1 cellular context compared by ENCODE assay signal in the genomic region with DNA sequence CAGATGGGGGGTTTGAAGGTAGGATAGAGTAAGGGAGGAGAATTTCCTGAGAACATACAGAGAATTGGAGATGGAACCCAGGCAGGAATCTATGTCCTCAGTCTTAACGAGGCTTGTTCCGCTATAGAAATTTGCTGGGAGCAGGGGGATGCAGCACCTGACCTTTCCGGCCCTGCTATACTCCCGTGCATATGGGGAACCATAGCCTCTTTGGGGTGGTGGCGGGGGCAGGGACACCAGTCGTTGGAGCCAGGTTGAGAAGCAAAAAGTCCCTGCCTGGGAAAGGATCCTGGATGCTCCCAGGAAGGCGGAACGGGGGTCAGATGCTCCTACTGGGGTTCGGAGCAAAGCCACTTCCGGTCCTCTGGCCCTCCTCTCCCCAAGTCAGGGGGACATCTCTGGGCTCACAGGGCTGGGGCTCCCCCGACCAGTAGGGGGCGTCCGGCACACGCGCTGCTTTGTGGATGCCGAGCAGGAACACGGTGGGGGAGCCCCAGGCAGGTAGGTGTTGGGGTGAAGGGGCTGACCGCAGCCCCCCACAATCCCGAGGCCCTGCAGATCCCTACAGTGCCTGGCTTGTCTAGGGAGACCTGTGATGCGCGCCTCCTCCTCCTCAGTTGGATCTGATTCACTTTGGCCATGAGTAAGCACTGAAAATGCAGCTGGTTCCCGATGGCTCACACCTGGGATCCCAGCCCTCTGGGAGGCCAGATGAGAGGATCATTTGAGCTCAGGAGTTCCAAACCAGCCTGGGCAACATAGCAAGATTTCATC.
TF ChIP-seq lines count a peak whose summit lies in the region.

No MANE protein-coding gene starts in this region.

TF ChIP-seq in HepG2, 621 proteins besides CTCF, POLR2A, EP300 and RAD21 (continued from another document and continues in another):
- TF ChIP-seq, protein P1, sequence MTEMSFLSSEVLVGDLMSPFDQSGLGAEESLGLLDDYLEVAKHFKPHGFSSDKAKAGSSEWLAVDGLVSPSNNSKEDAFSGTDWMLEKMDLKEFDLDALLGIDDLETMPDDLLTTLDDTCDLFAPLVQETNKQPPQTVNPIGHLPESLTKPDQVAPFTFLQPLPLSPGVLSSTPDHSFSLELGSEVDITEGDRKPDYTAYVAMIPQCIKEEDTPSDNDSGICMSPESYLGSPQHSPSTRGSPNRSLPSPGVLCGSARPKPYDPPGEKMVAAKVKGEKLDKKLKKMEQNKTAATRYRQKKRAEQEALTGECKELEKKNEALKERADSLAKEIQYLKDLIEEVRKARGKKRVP (CRISPR knock-in tag; IDR thresholded peaks at IDR 0.05): peak in 1 of 2 experiments; percentile 20; a peak in 1 of 4 replicates
- TF ChIP-seq NR3C1 (CRISPR knock-in tag; IDR thresholded peaks at IDR 0.05) (no peak), ZNF207 (IDR thresholded peaks at IDR 0.05; ENCODE audit: borderline replicate concordance) (no peak), ZNF749 (CRISPR knock-in tag; IDR thresholded peaks at IDR 0.05; ENCODE audit: borderline replicate concordance) (no peak), FOSL2 (CRISPR knock-in tag; IDR thresholded peaks at IDR 0.05) (no peak), NAIF1 (CRISPR knock-in tag; IDR thresholded peaks at IDR 0.05; ENCODE audit: borderline replicate concordance) (no peak), ZNF510 (CRISPR knock-in tag; IDR thresholded peaks at IDR 0.05; ENCODE audit: low read depth) (no peak), MEF2D (CRISPR knock-in tag; IDR thresholded peaks at IDR 0.05) (no peak), GZF1 (CRISPR knock-in tag; IDR thresholded peaks at IDR 0.05) (no peak), ZC3H13 (CRISPR knock-in tag; IDR thresholded peaks at IDR 0.05) (no peak), RXRA (CRISPR knock-in tag; IDR thresholded peaks at IDR 0.05) (peak; percentile 30; the same call in 1 of the 2 replicates), ZNF329 (CRISPR knock-in tag; IDR thresholded peaks at IDR 0.05; ENCODE audit: low read depth) (no peak), ZNF772 (CRISPR knock-in tag; IDR thresholded peaks at IDR 0.05) (no peak), ZNF20 (CRISPR knock-in tag; IDR thresholded peaks at IDR 0.05) (no peak), PCBP1 (IDR thresholded peaks at IDR 0.05; ENCODE audit: borderline replicate concordance, low read depth, low read length) (no peak), SMARCC2 (IDR thresholded peaks at IDR 0.05) (no peak), GLI4 (CRISPR knock-in tag; IDR thresholded peaks at IDR 0.05; ENCODE audit: borderline replicate concordance) (no peak), ISX (CRISPR knock-in tag; conservative IDR thresholded peaks at IDR 0.05) (no peak), ELK4 (CRISPR knock-in tag; IDR thresholded peaks at IDR 0.05; ENCODE audit: borderline replicate concordance) (no peak), NFKB2 (CRISPR knock-in tag; IDR thresholded peaks at IDR 0.05; ENCODE audit: borderline replicate concordance) (no peak; the same call in 1 of the 2 replicates), SMYD3 (CRISPR knock-in tag; IDR thresholded peaks at IDR 0.05) (no peak), CENPT (CRISPR knock-in tag; IDR thresholded peaks at IDR 0.05; ENCODE audit: low read depth) (no peak), AHR (CRISPR knock-in tag; IDR thresholded peaks at IDR 0.05) (no peak), HHEX (CRISPR knock-in tag; IDR thresholded peaks at IDR 0.05) (no peak), ZNF703 (CRISPR knock-in tag; IDR thresholded peaks at IDR 0.05; ENCODE audit: borderline replicate concordance) (no peak), ZNF747 (CRISPR knock-in tag; IDR thresholded peaks at IDR 0.05; ENCODE audit: borderline replicate concordance) (no peak), SMC3 (IDR thresholded peaks at IDR 0.05; ENCODE audit: low read length) (peak; percentile 20; the same call in 1 of the 2 replicates), ZSCAN29 (CRISPR knock-in tag; conservative IDR thresholded peaks at IDR 0.05) (no peak), ZNF513 (CRISPR knock-in tag; conservative IDR thresholded peaks at IDR 0.05) (no peak), SKIL (CRISPR knock-in tag; IDR thresholded peaks at IDR 0.05; ENCODE audit: borderline replicate concordance) (no peak), ZBTB2 (CRISPR knock-in tag; IDR thresholded peaks at IDR 0.05; ENCODE audit: low read depth) (no peak), ZNF337 (CRISPR knock-in tag; IDR thresholded peaks at IDR 0.05; ENCODE audit: borderline replicate concordance, low read depth) (no peak), CCDC6 (CRISPR knock-in tag; IDR thresholded peaks at IDR 0.05) (0 out of 2 replicates have a peak, but pooled peaks have one; percentile 28), PCBP2 (optimal IDR thresholded peaks at IDR 0.05; ENCODE audit: low read depth, low read length, poor library complexity, severe bottlenecking) (no peak), SMAD1 (CRISPR knock-in tag; IDR thresholded peaks at IDR 0.05; ENCODE audit: borderline replicate concordance, low read depth) (peak; percentile 66; the same call in 1 of the 2 replicates), ZNF333 (CRISPR knock-in tag; IDR thresholded peaks at IDR 0.05; ENCODE audit: borderline replicate concordance) (no peak), ISL2 (CRISPR knock-in tag; IDR thresholded peaks at IDR 0.05) (no peak), MED13 (CRISPR knock-in tag; IDR thresholded peaks at IDR 0.05) (no peak)
- TF ChIP-seq, protein P2, sequence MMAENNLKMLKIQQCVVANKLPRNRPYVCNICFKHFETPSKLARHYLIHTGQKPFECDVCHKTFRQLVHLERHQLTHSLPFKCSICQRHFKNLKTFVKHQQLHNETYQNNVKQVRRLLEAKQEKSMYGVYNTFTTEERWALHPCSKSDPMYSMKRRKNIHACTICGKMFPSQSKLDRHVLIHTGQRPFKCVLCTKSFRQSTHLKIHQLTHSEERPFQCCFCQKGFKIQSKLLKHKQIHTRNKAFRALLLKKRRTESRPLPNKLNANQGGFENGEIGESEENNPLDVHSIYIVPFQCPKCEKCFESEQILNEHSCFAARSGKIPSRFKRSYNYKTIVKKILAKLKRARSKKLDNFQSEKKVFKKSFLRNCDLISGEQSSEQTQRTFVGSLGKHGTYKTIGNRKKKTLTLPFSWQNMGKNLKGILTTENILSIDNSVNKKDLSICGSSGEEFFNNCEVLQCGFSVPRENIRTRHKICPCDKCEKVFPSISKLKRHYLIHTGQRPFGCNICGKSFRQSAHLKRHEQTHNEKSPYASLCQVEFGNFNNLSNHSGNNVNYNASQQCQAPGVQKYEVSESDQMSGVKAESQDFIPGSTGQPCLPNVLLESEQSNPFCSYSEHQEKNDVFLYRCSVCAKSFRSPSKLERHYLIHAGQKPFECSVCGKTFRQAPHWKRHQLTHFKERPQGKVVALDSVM (CRISPR knock-in tag; IDR thresholded peaks at IDR 0.05): no peak
- TF ChIP-seq, protein P3, sequence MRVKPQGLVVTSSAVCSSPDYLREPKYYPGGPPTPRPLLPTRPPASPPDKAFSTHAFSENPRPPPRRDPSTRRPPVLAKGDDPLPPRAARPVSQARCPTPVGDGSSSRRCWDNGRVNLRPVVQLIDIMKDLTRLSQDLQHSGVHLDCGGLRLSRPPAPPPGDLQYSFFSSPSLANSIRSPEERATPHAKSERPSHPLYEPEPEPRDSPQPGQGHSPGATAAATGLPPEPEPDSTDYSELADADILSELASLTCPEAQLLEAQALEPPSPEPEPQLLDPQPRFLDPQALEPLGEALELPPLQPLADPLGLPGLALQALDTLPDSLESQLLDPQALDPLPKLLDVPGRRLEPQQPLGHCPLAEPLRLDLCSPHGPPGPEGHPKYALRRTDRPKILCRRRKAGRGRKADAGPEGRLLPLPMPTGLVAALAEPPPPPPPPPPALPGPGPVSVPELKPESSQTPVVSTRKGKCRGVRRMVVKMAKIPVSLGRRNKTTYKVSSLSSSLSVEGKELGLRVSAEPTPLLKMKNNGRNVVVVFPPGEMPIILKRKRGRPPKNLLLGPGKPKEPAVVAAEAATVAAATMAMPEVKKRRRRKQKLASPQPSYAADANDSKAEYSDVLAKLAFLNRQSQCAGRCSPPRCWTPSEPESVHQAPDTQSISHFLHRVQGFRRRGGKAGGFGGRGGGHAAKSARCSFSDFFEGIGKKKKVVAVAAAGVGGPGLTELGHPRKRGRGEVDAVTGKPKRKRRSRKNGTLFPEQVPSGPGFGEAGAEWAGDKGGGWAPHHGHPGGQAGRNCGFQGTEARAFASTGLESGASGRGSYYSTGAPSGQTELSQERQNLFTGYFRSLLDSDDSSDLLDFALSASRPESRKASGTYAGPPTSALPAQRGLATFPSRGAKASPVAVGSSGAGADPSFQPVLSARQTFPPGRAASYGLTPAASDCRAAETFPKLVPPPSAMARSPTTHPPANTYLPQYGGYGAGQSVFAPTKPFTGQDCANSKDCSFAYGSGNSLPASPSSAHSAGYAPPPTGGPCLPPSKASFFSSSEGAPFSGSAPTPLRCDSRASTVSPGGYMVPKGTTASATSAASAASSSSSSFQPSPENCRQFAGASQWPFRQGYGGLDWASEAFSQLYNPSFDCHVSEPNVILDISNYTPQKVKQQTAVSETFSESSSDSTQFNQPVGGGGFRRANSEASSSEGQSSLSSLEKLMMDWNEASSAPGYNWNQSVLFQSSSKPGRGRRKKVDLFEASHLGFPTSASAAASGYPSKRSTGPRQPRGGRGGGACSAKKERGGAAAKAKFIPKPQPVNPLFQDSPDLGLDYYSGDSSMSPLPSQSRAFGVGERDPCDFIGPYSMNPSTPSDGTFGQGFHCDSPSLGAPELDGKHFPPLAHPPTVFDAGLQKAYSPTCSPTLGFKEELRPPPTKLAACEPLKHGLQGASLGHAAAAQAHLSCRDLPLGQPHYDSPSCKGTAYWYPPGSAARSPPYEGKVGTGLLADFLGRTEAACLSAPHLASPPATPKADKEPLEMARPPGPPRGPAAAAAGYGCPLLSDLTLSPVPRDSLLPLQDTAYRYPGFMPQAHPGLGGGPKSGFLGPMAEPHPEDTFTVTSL (CRISPR knock-in tag; IDR thresholded peaks at IDR 0.05; ENCODE audit: borderline replicate concordance): no peak
- TF ChIP-seq, protein P4, sequence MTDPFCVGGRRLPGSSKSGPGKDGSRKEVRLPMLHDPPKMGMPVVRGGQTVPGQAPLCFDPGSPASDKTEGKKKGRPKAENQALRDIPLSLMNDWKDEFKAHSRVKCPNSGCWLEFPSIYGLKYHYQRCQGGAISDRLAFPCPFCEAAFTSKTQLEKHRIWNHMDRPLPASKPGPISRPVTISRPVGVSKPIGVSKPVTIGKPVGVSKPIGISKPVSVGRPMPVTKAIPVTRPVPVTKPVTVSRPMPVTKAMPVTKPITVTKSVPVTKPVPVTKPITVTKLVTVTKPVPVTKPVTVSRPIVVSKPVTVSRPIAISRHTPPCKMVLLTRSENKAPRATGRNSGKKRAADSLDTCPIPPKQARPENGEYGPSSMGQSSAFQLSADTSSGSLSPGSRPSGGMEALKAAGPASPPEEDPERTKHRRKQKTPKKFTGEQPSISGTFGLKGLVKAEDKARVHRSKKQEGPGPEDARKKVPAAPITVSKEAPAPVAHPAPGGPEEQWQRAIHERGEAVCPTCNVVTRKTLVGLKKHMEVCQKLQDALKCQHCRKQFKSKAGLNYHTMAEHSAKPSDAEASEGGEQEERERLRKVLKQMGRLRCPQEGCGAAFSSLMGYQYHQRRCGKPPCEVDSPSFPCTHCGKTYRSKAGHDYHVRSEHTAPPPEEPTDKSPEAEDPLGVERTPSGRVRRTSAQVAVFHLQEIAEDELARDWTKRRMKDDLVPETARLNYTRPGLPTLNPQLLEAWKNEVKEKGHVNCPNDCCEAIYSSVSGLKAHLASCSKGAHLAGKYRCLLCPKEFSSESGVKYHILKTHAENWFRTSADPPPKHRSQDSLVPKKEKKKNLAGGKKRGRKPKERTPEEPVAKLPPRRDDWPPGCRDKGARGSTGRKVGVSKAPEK (CRISPR knock-in tag; IDR thresholded peaks at IDR 0.05; ENCODE audit: borderline replicate concordance): no peak
